In the genomic region with DNA sequence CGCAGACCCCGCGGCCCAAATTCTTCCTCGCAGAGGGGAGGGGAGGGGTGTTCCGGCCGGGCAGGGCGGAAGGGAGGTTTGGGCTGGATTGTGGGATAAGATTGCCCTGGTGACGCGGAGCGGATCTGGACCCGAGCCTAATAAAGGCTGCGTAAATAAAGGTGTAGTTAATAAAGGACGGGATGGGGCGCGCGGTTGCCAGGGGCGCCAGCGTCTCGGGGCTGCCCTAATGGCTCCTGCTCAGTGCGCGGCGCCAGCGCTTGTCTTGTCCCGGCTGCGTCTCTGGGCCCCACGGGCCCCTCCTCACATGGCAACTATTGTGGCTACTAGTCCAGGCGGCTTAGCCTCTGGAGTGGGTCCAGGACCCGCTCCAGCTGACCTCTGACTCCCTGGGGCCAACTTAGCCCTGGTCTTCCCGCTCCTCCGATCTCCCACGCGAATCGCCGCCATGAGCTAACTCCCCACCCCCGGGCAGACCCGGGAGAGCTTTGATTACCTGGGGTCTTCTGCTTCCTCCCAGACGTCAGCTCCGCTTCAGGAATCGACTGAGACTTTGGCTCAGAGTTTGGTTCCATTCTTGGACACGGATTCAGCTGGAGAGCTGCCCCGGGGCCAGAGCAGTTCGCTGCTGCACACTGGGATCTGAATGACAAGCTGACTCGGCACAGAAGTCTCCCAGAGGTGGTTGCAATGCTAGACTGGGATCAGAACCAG, we compare ENCODE assay signal across 1 cellular context.
TF ChIP-seq lines count a peak whose summit lies in the region.

No MANE protein-coding gene starts in this region.

TF ChIP-seq in K562, 482 proteins besides CTCF, POLR2A, EP300 and RAD21 (continued from another document):
- TF ChIP-seq NR2C2 (CRISPR knock-in tag; IDR thresholded peaks at IDR 0.05) (no peak), NR2C2 (tag; IDR thresholded peaks at IDR 0.05) (0 out of 2 replicates have a peak, but pooled peaks have one; percentile 15)
